Comparison of ENCODE assay signal across 23 cellular contexts in genomic region chrX:10163031-10163430, GRCh38.
"Had no signal": no experiment of that assay in that cellular context is flagged by ENCODE, and none has a peak within 500 bp of the region (broad histone marks: within the 10 kb centered on the region; RNA-seq: fewer than 3 reads in every experiment).

No MANE protein-coding gene starts in this region.

- ATAC-seq: naive thymus-derived CD4-positive, alpha-beta T cell; natural killer cell; psoas muscle; right cardiac atrium; right lobe of liver; stimulated activated effector memory CD8-positive, alpha-beta T cell treated with anti-CD3 and anti-CD28 coated beads, Interleukin-12 subunit alpha, Interleukin-12 subunit beta, amount 100 ng/mL, for 72 hours had no signal

- H3K4me3 Mint-ChIP-seq: naive thymus-derived CD4-positive, alpha-beta T cell; natural killer cell; nephron; neural progenitor cell; stimulated activated effector memory CD8-positive, alpha-beta T cell treated with anti-CD3 and anti-CD28 coated beads, Interleukin-12 subunit alpha, Interleukin-12 subunit beta, amount 100 ng/mL, for 72 hours had no signal

- H3K27ac Mint-ChIP-seq: naive thymus-derived CD4-positive, alpha-beta T cell; natural killer cell; nephron; neural progenitor cell; progenitor cell of endocrine pancreas; stimulated activated effector memory CD8-positive, alpha-beta T cell treated with anti-CD3 and anti-CD28 coated beads, Interleukin-12 subunit alpha, Interleukin-12 subunit beta, amount 100 ng/mL, for 72 hours had no signal

- H3K36me3 Mint-ChIP-seq: natural killer cell; stimulated activated effector memory CD8-positive, alpha-beta T cell treated with anti-CD3 and anti-CD28 coated beads, Interleukin-12 subunit alpha, Interleukin-12 subunit beta, amount 100 ng/mL, for 72 hours had no signal

- H3K9me3 Mint-ChIP-seq: natural killer cell; stimulated activated effector memory CD8-positive, alpha-beta T cell treated with anti-CD3 and anti-CD28 coated beads, Interleukin-12 subunit alpha, Interleukin-12 subunit beta, amount 100 ng/mL, for 72 hours had no signal

- DNase-seq: naive thymus-derived CD4-positive, alpha-beta T cell; natural killer cell; occipital lobe; ovary; posterior cingulate gyrus; psoas muscle; right cardiac atrium; right lobe of liver; sigmoid colon; small intestine; stimulated activated CD4-positive, alpha-beta T cell treated with anti-CD3 and anti-CD28 coated beads, Interleukin-15, amount 100 ng/mL, for 24 hours; stimulated activated CD4-positive, alpha-beta T cell treated with anti-CD3 and anti-CD28 coated beads, Interleukin-2, amount 100 ng/mL, for 24 hours; stimulated activated CD4-positive, alpha-beta T cell treated with anti-CD3 and anti-CD28 coated beads, Interleukin-2, amount 100 ng/mL, for 48 hours; stimulated activated CD4-positive, alpha-beta T cell treated with anti-CD3 and anti-CD28 coated beads, Interleukin-4, amount 100 ng/mL, for 24 hours; stimulated activated naive CD4-positive, alpha-beta T cell; stomach; thyroid gland; trophoblast cell; upper lobe of left lung had no signal
